8 cellular contexts compared by ENCODE assay signal in the genomic region with DNA sequence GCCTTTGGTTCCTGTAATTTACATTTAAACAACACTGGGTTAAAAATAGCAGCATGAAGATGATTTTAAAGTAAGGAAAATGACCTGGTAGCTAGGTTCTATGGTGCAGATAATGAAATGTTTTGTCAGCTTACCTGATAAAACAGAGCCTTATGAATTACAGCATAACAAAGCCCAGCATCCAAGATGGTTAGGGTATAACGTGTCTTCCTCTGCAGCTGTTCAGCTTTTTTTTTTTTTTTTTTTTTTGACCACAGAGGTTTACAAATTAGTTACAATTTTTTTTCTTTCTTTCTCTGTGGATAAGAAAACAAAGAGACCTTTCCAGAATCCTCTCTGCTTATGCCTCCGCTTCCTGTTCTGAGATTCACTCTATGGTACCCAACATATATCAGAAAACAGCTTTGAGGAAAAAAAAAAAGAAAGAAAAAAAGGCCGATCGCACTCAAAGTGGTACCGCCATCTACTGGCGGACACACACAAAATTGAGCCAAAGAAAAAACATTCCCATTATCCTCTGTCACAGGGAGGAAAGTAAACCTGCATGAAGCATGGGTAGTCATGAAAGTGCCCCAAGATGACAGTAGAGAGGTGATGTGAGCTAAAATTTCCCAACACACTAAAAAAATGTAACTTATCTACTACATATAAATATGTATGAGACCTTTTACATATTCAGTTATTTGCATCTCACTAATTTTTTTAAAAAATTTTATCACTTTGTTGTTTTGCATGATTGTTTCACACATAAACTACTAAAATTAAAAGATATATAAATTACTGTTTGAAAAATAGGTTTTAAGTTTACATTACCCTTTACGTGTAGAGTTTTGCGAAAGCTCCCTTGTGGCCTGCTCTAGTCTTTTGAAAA. TPM values are rescaled to one million over a fixed set of nuclear protein-coding genes. Genes with fewer than 3 reads are reported as not detected.
DNase-seq lines count a peak whose midpoint lies in the region; ATAC-seq, FAIRE-seq and TF ChIP-seq lines count a peak whose summit lies in the region.

A gene (minus strand): TSS at position 362 of the 871 bp plus-strand sequence. CDS start 27,656 bp downstream, outside the sequence.

- in situ Hi-C loops in astrocyte of the spinal cord (cut with HindIII; ENCODE audit: low sequenced_read_pairs): no loop called here

- H3K9ac ChIP-seq in kidney (ENCODE audit: low read length in 2 of 2): no peak within 1 kb of the TSS

- H3K27me3 ChIP-seq in thyroid gland: no peaks in the 10 kb centered on the region

- no peaks in the 10 kb centered on the region for H3K9me3 Mint-ChIP-seq in Calu3 (ENCODE audit: low read depth, unreplicated experiment)

- DNase-seq in Calu3: peak; percentile 49
- DNase-seq in NCI-H345 treated with DMSO at 0.1 percent for 48 hours (lab: John Stamatoyannopoulos, UW; ENCODE audit: unreplicated experiment): peak; percentile 73
- peak; percentile 64 for DNase-seq in astrocyte of the spinal cord (ENCODE audit: low read depth, low spot score)
- no peak for DNase-seq in kidney
- DNase-seq in thyroid gland: peak; percentile 5 to 12
- DNase-seq in DMS79 treated with DMSO at 0.1 percent for 48 hours (lab: John Stamatoyannopoulos, UW): no peak

- BruUV-seq in Calu3 (replicated peaks; lab: Mats Ljungman, UMichigan): no TSS peak

- no peak within 1 kb of the TSS for H3K27ac Mint-ChIP-seq in Calu3 (ENCODE audit: unreplicated experiment)

- CTCF ChIA-PET in Calu3 (lab: Charles Lee): interaction anchor here (0.6 to 1.9 kb wide), 13 partner anchors 8 to 538 kb away, joined by 3 to 26 read pairs (median 4); a partner anchor contains a TSS

- TF ChIP-seq CTCF in Calu3 (IDR thresholded peaks at IDR 0.05; ENCODE audit: unreplicated experiment) (peak; percentile 61), astrocyte of the spinal cord (IDR thresholded peaks at IDR 0.05; ENCODE audit: low read depth, low read length) (peak; percentile 72), kidney (IDR thresholded peaks at IDR 0.05; ENCODE audit: borderline replicate concordance, extremely low read depth, insufficient read depth) (peak; percentile 60), thyroid gland (IDR thresholded peaks at IDR 0.05) (peak in 3 of 6 experiments; percentile 19 to 59 (median 50))

- H3K36me3 Mint-ChIP-seq in Calu3 (ENCODE audit: insufficient read depth, unreplicated experiment): no peaks in the 10 kb centered on the region

- intact Hi-C loops in Calu3 (cut with micrococcal nuclease; ENCODE audit: unreplicated experiment) (loop anchor here (1.0 to 10.0 kb wide), 4 partner anchors 63 to 469 kb away; no protein-coding TSS in a partner anchor), kidney (cut with DNase I) (loop anchor here (10.0 kb wide), 1 partner anchor 189 kb away; no protein-coding TSS in a partner anchor), thyroid gland (cut with DNase I) (no loop called here)

- no peak within 1 kb of the TSS for H3K4me3 Mint-ChIP-seq in Calu3 (ENCODE audit: low read depth, unreplicated experiment)

- no peak for FAIRE-seq in kidney (lab: Jason Lieb, UNC)

- no peaks in the 10 kb centered on the region for H3K9me3 ChIP-seq in kidney (ENCODE audit: control insufficient read depth in 1 of 2, low read length in 2 of 2)
- no peaks in the 10 kb centered on the region for H3K9me3 ChIP-seq in thyroid gland

- TF ChIP-seq POLR2A in thyroid gland (IDR thresholded peaks at IDR 0.05): no peak

- H3K36me3 ChIP-seq in kidney (ENCODE audit: control insufficient read depth in 1 of 2, insufficient read depth in 2 of 2, low read length in 2 of 2): no peaks in the 10 kb centered on the region
- H3K36me3 ChIP-seq in thyroid gland: no peaks in the 10 kb centered on the region

- H3K27me3 Mint-ChIP-seq in Calu3 (ENCODE audit: unreplicated experiment): no peaks in the 10 kb centered on the region

- H3K4me3 ChIP-seq in astrocyte of the spinal cord (ENCODE audit: low read depth, low read length) (no peak within 1 kb of the TSS), kidney (ENCODE audit: low read length in 2 of 2) (peak within 1 kb of the TSS in 1 of 2 donors; percentile 18), thyroid gland (replicated peaks in 1 of 3) (no peak within 1 kb of the TSS)

- H3K4me1 Mint-ChIP-seq in Calu3 (ENCODE audit: low read depth, unreplicated experiment): peaks cover 12% of the 10 kb centered on the region

- no peak within 1 kb of the TSS for H3K27ac ChIP-seq in kidney (ENCODE audit: low read depth in 2 of 2, low read length in 2 of 2)
- H3K27ac ChIP-seq in thyroid gland: no peak within 1 kb of the TSS

- H3K4me1 ChIP-seq in kidney (ENCODE audit: control insufficient read depth in 1 of 2, insufficient read depth in 1 of 2, low read depth in 1 of 2, low read length in 2 of 2) (no peaks in the 10 kb centered on the region), thyroid gland (no peaks in the 10 kb centered on the region)

- WGBS in thyroid gland, 2 donors: 22 to 25% methylated on average over 8 of the region's 8 CpGs

- ATAC-seq in GM19023 (IDR thresholded peaks at IDR 0.05; ENCODE audit: unreplicated experiment) (peak; percentile 69), HG03432 (IDR thresholded peaks at IDR 0.05; ENCODE audit: unreplicated experiment) (peak; percentile 66)

RNA-seq across cellular contexts. Expression of the gene that starts here (rescaled TPM):
- total RNA-seq in Calu3 (2022): 0.09 and 1.3 TPM in 2 replicates
- 6.3 TPM for total RNA-seq in kidney
- polyA plus RNA-seq in kidney (ENCODE audit: insufficient read depth, low read depth, low replicate concordance): 0.11 TPM
- 10 to 100 TPM in 1 of 4 donors, 1 to 10 TPM in 3; 3.0 to 12.5 (median 4.1) TPM for total RNA-seq in thyroid gland

Comparison
In these comparisons a context has a peak if more than half of its experiments do, and no peak if none do; other contexts are left out.
1. DNase-seq: peak in Calu3 (single experiment), NCI-H345 treated with DMSO at 0.1 percent for 48 hours (single experiment), astrocyte of the spinal cord (single experiment) and thyroid gland (2 of 2); none in kidney (single experiment) and DMS79 treated with DMSO at 0.1 percent for 48 hours (single experiment).